ENCODE assay signal across 1 cellular context in the genomic region with DNA sequence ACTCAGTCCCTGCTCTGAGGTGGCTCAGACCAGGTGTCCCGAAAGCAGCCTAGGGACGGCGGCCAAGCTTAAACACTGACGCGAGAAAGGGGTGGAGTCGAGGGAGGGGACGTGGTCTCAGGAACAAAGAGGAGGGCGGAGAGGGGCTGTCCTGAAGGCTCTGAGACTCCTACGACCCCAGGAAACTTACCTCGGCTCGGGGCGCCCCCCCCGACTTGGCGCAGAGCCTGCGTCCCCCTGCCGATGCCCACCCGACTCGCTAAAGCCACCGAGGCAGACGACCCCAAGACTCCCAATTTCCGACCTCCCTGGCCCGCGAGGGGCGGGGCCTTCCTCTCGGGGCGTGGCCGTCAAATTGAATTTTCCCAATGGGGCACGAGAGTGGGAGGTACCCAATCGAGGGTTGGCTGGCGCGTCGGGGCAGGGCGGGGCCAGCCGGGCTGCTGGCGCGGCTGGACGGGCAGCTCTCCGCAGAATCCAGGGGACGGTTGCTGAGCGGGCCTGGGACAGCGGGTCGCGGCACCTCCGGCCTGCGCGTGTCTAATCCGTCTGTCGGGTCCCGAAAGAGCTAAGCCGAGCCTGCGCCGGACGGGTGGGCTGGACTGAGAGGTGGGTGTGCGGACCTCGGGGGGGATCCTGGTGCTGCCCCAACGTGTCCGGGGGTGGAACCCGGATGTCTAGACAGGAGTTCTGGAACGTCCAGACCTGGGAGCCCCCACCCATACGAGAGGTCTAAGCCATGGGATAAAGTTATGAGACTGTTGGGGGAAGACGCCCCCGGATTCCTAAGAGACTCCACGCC.
TF ChIP-seq lines count a peak whose summit lies in the region.

A gene (plus strand): TSS at position 471 of the 802 bp plus-strand sequence. CDS start 1,941 bp downstream, outside the sequence.

TF ChIP-seq in SK-N-SH, 30 proteins besides CTCF, POLR2A, EP300 and RAD21:
- TF ChIP-seq POLR2AphosphoS5 (IDR thresholded peaks at IDR 0.05; ENCODE audit: low read depth, low read length) (peak; percentile 91), JUND (IDR thresholded peaks at IDR 0.05) (no peak), RFX5 (IDR thresholded peaks at IDR 0.05; ENCODE audit: low read length) (no peak), CHD2 (IDR thresholded peaks at IDR 0.05; ENCODE audit: low read length, partially characterized antibody) (no peak), TEAD4 (IDR thresholded peaks at IDR 0.05; ENCODE audit: borderline replicate concordance, insufficient read depth) (no peak), NRF1 (IDR thresholded peaks at IDR 0.05; ENCODE audit: low read depth, low read length) (peak; percentile 25; the same call in 1 of the 2 replicates), RCOR1 (IDR thresholded peaks at IDR 0.05; ENCODE audit: low read length) (no peak), TCF12 (IDR thresholded peaks at IDR 0.05) (no peak), FOXJ3 (CRISPR knock-in tag; IDR thresholded peaks at IDR 0.05) (no peak), TAF1 (IDR thresholded peaks at IDR 0.05; ENCODE audit: borderline replicate concordance, low read depth, low read length) (peak; percentile 92), MXI1 (IDR thresholded peaks at IDR 0.05; ENCODE audit: low read depth, low read length) (peak; percentile 70; the same call in 1 of the 2 replicates), YY1 (IDR thresholded peaks at IDR 0.05; ENCODE audit: low read depth) (no peak), MEF2A (IDR thresholded peaks at IDR 0.05; ENCODE audit: borderline replicate concordance, low read depth) (no peak)
- TF ChIP-seq, protein P1, sequence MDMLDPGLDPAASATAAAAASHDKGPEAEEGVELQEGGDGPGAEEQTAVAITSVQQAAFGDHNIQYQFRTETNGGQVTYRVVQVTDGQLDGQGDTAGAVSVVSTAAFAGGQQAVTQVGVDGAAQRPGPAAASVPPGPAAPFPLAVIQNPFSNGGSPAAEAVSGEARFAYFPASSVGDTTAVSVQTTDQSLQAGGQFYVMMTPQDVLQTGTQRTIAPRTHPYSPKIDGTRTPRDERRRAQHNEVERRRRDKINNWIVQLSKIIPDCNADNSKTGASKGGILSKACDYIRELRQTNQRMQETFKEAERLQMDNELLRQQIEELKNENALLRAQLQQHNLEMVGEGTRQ (IDR thresholded peaks at IDR 0.05; ENCODE audit: borderline replicate concordance, low read depth, low read length): no peak
- TF ChIP-seq, protein P2, sequence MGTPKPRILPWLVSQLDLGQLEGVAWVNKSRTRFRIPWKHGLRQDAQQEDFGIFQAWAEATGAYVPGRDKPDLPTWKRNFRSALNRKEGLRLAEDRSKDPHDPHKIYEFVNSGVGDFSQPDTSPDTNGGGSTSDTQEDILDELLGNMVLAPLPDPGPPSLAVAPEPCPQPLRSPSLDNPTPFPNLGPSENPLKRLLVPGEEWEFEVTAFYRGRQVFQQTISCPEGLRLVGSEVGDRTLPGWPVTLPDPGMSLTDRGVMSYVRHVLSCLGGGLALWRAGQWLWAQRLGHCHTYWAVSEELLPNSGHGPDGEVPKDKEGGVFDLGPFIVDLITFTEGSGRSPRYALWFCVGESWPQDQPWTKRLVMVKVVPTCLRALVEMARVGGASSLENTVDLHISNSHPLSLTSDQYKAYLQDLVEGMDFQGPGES (IDR thresholded peaks at IDR 0.05; ENCODE audit: low read depth, low read length): no peak
- TF ChIP-seq, protein P3, sequence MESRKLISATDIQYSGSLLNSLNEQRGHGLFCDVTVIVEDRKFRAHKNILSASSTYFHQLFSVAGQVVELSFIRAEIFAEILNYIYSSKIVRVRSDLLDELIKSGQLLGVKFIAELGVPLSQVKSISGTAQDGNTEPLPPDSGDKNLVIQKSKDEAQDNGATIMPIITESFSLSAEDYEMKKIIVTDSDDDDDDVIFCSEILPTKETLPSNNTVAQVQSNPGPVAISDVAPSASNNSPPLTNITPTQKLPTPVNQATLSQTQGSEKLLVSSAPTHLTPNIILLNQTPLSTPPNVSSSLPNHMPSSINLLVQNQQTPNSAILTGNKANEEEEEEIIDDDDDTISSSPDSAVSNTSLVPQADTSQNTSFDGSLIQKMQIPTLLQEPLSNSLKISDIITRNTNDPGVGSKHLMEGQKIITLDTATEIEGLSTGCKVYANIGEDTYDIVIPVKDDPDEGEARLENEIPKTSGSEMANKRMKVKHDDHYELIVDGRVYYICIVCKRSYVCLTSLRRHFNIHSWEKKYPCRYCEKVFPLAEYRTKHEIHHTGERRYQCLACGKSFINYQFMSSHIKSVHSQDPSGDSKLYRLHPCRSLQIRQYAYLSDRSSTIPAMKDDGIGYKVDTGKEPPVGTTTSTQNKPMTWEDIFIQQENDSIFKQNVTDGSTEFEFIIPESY (IDR thresholded peaks at IDR 0.05; ENCODE audit: borderline replicate concordance, low read depth): no peak
- TF ChIP-seq, protein P4, sequence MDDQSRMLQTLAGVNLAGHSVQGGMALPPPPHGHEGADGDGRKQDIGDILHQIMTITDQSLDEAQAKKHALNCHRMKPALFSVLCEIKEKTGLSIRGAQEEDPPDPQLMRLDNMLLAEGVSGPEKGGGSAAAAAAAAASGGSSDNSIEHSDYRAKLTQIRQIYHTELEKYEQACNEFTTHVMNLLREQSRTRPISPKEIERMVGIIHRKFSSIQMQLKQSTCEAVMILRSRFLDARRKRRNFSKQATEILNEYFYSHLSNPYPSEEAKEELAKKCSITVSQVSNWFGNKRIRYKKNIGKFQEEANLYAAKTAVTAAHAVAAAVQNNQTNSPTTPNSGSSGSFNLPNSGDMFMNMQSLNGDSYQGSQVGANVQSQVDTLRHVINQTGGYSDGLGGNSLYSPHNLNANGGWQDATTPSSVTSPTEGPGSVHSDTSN (IDR thresholded peaks at IDR 0.05): peak; percentile 53
